In the genomic region with DNA sequence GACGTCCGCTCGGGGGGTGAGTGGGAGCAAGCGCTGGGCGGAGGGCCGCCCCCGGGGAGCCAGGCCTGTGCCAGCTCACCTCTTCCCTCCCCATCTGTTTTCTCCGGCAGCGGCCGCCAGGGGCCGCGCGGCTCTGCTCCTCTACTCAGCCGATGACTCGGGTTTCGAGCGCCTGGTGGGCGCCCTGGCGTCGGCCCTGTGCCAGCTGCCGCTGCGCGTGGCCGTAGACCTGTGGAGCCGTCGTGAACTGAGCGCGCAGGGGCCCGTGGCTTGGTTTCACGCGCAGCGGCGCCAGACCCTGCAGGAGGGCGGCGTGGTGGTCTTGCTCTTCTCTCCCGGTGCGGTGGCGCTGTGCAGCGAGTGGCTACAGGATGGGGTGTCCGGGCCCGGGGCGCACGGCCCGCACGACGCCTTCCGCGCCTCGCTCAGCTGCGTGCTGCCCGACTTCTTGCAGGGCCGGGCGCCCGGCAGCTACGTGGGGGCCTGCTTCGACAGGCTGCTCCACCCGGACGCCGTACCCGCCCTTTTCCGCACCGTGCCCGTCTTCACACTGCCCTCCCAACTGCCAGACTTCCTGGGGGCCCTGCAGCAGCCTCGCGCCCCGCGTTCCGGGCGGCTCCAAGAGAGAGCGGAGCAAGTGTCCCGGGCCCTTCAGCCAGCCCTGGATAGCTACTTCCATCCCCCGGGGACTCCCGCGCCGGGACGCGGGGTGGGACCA, we compare ENCODE assay signal across 1 cellular context.
TF ChIP-seq lines count a peak whose summit lies in the region.

No MANE protein-coding gene starts in this region.

TF ChIP-seq in HEK293, 187 proteins besides CTCF, POLR2A, EP300 and RAD21 (continued from another document and continues in another):
- TF ChIP-seq, protein P1, sequence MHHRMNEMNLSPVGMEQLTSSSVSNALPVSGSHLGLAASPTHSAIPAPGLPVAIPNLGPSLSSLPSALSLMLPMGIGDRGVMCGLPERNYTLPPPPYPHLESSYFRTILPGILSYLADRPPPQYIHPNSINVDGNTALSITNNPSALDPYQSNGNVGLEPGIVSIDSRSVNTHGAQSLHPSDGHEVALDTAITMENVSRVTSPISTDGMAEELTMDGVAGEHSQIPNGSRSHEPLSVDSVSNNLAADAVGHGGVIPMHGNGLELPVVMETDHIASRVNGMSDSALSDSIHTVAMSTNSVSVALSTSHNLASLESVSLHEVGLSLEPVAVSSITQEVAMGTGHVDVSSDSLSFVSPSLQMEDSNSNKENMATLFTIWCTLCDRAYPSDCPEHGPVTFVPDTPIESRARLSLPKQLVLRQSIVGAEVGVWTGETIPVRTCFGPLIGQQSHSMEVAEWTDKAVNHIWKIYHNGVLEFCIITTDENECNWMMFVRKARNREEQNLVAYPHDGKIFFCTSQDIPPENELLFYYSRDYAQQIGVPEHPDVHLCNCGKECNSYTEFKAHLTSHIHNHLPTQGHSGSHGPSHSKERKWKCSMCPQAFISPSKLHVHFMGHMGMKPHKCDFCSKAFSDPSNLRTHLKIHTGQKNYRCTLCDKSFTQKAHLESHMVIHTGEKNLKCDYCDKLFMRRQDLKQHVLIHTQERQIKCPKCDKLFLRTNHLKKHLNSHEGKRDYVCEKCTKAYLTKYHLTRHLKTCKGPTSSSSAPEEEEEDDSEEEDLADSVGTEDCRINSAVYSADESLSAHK (tag by site-specific recombination; IDR thresholded peaks at IDR 0.05) = peak; percentile 5; the same call in 1 of the 2 replicates
- TF ChIP-seq ZNF2 (tag by site-specific recombination; IDR thresholded peaks at IDR 0.05) (peak; percentile 96), ZBTB7A (tag by site-specific recombination; IDR thresholded peaks at IDR 0.05; ENCODE audit: low read depth) (peak; percentile 64; the same call in 1 of the 2 replicates), ZNF830 (tag by site-specific recombination; IDR thresholded peaks at IDR 0.05; ENCODE audit: low read depth) (no peak), ZSCAN16 (tag by site-specific recombination; IDR thresholded peaks at IDR 0.05) (peak; percentile 17; the same call in 1 of the 2 replicates), OSR2 (tag by site-specific recombination; IDR thresholded peaks at IDR 0.05) (0 out of 2 replicates have a peak, but pooled peaks have one; percentile 7), ZNF394 (tag by site-specific recombination; IDR thresholded peaks at IDR 0.05; ENCODE audit: borderline replicate concordance) (peak; percentile 58), ZBTB20 (tag by site-specific recombination; IDR thresholded peaks at IDR 0.05) (peak; percentile 99), MYNN (tag by site-specific recombination; IDR thresholded peaks at IDR 0.05; ENCODE audit: borderline replicate concordance) (0 out of 2 replicates have a peak, but pooled peaks have one; percentile 25), BCL11B (tag by site-specific recombination; IDR thresholded peaks at IDR 0.05; ENCODE audit: low read depth) (peak; percentile 54; the same call in 1 of the 2 replicates), ZNF514 (tag by site-specific recombination; IDR thresholded peaks at IDR 0.05) (no peak), ZNF837 (tag by site-specific recombination; IDR thresholded peaks at IDR 0.05) (peak; percentile 21; the same call in 1 of the 2 replicates), YY1 (tag by site-specific recombination; IDR thresholded peaks at IDR 0.05) (peak; percentile 47; the same call in 1 of the 2 replicates), KLF16 (tag by site-specific recombination; IDR thresholded peaks at IDR 0.05) (peak; percentile 51), EGR2 (tag by site-specific recombination; IDR thresholded peaks at IDR 0.05; ENCODE audit: low read depth) (peak; percentile 97), ZNF548 (tag by site-specific recombination; IDR thresholded peaks at IDR 0.05) (peak; percentile 78), ZFP37 (tag by site-specific recombination; IDR thresholded peaks at IDR 0.05) (peak; percentile 94), ZNF391 (tag by site-specific recombination; IDR thresholded peaks at IDR 0.05; ENCODE audit: borderline replicate concordance, low read depth) (peak; percentile 50; the same call in 1 of the 2 replicates), ZFHX2 (tag by site-specific recombination; conservative IDR thresholded peaks at IDR 0.05) (peak; percentile 96), IKZF3 (tag by site-specific recombination; IDR thresholded peaks at IDR 0.05) (no peak), ZNF433 (tag by site-specific recombination; IDR thresholded peaks at IDR 0.05; ENCODE audit: low read depth) (no peak), ZNF169 (tag by site-specific recombination; IDR thresholded peaks at IDR 0.05) (0 out of 2 replicates have a peak, but pooled peaks have one; percentile 39), ZNF654 (tag by site-specific recombination; IDR thresholded peaks at IDR 0.05; ENCODE audit: low read depth) (peak; percentile 38), ZNF133 (tag by site-specific recombination; IDR thresholded peaks at IDR 0.05) (peak; percentile 54), ZFP3 (tag by site-specific recombination; IDR thresholded peaks at IDR 0.05; ENCODE audit: low read depth) (no peak), ZBTB1 (tag by site-specific recombination; IDR thresholded peaks at IDR 0.05) (0 out of 2 replicates have a peak, but pooled peaks have one; percentile 72), ZBTB8A (tag by site-specific recombination; IDR thresholded peaks at IDR 0.05) (peak; percentile 98), ZNF585B (tag by site-specific recombination; IDR thresholded peaks at IDR 0.05) (0 out of 2 replicates have a peak, but pooled peaks have one; percentile 8), ZNF24 (tag by site-specific recombination; IDR thresholded peaks at IDR 0.05) (peak; percentile 47; the same call in 1 of the 2 replicates), ZNF324 (tag by site-specific recombination; IDR thresholded peaks at IDR 0.05) (peak; percentile 65)
- TF ChIP-seq, protein P2, sequence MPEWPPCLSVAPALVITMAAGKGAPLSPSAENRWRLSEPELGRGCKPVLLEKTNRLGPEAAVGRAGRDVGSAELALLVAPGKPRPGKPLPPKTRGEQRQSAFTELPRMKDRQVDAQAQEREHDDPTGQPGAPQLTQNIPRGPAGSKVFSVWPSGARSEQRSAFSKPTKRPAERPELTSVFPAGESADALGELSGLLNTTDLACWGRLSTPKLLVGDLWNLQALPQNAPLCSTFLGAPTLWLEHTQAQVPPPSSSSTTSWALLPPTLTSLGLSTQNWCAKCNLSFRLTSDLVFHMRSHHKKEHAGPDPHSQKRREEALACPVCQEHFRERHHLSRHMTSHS (tag by site-specific recombination; IDR thresholded peaks at IDR 0.05) = no peak
- TF ChIP-seq, protein P3, sequence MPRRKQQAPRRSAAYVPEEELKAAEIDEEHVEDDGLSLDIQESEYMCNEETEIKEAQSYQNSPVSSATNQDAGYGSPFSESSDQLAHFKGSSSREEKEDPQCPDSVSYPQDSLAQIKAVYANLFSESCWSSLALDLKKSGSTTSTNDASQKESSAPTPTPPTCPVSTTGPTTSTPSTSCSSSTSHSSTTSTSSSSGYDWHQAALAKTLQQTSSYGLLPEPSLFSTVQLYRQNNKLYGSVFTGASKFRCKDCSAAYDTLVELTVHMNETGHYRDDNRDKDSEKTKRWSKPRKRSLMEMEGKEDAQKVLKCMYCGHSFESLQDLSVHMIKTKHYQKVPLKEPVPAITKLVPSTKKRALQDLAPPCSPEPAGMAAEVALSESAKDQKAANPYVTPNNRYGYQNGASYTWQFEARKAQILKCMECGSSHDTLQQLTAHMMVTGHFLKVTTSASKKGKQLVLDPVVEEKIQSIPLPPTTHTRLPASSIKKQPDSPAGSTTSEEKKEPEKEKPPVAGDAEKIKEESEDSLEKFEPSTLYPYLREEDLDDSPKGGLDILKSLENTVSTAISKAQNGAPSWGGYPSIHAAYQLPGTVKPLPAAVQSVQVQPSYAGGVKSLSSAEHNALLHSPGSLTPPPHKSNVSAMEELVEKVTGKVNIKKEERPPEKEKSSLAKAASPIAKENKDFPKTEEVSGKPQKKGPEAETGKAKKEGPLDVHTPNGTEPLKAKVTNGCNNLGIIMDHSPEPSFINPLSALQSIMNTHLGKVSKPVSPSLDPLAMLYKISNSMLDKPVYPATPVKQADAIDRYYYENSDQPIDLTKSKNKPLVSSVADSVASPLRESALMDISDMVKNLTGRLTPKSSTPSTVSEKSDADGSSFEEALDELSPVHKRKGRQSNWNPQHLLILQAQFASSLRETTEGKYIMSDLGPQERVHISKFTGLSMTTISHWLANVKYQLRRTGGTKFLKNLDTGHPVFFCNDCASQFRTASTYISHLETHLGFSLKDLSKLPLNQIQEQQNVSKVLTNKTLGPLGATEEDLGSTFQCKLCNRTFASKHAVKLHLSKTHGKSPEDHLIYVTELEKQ (tag by site-specific recombination; IDR thresholded peaks at IDR 0.05; ENCODE audit: borderline replicate concordance) = peak; percentile 25; the same call in 1 of the 2 replicates
- TF ChIP-seq, protein P4, sequence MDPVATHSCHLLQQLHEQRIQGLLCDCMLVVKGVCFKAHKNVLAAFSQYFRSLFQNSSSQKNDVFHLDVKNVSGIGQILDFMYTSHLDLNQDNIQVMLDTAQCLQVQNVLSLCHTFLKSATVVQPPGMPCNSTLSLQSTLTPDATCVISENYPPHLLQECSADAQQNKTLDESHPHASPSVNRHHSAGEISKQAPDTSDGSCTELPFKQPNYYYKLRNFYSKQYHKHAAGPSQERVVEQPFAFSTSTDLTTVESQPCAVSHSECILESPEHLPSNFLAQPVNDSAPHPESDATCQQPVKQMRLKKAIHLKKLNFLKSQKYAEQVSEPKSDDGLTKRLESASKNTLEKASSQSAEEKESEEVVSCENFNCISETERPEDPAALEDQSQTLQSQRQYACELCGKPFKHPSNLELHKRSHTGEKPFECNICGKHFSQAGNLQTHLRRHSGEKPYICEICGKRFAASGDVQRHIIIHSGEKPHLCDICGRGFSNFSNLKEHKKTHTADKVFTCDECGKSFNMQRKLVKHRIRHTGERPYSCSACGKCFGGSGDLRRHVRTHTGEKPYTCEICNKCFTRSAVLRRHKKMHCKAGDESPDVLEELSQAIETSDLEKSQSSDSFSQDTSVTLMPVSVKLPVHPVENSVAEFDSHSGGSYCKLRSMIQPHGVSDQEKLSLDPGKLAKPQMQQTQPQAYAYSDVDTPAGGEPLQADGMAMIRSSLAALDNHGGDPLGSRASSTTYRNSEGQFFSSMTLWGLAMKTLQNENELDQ (tag by site-specific recombination; IDR thresholded peaks at IDR 0.05; ENCODE audit: low read depth) = no peak
- TF ChIP-seq, protein P5, sequence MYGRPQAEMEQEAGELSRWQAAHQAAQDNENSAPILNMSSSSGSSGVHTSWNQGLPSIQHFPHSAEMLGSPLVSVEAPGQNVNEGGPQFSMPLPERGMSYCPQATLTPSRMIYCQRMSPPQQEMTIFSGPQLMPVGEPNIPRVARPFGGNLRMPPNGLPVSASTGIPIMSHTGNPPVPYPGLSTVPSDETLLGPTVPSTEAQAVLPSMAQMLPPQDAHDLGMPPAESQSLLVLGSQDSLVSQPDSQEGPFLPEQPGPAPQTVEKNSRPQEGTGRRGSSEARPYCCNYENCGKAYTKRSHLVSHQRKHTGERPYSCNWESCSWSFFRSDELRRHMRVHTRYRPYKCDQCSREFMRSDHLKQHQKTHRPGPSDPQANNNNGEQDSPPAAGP (tag by site-specific recombination; IDR thresholded peaks at IDR 0.05) = peak; percentile 88; the same call in 1 of the 2 replicates
- TF ChIP-seq, protein P6, sequence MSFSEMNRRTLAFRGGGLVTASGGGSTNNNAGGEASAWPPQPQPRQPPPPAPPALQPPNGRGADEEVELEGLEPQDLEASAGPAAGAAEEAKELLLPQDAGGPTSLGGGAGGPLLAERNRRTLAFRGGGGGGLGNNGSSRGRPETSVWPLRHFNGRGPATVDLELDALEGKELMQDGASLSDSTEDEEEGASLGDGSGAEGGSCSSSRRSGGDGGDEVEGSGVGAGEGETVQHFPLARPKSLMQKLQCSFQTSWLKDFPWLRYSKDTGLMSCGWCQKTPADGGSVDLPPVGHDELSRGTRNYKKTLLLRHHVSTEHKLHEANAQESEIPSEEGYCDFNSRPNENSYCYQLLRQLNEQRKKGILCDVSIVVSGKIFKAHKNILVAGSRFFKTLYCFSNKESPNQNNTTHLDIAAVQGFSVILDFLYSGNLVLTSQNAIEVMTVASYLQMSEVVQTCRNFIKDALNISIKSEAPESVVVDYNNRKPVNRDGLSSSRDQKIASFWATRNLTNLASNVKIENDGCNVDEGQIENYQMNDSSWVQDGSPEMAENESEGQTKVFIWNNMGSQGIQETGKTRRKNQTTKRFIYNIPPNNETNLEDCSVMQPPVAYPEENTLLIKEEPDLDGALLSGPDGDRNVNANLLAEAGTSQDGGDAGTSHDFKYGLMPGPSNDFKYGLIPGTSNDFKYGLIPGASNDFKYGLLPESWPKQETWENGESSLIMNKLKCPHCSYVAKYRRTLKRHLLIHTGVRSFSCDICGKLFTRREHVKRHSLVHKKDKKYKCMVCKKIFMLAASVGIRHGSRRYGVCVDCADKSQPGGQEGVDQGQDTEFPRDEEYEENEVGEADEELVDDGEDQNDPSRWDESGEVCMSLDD (tag by site-specific recombination; IDR thresholded peaks at IDR 0.05) = peak; percentile 93
- TF ChIP-seq, protein P7, sequence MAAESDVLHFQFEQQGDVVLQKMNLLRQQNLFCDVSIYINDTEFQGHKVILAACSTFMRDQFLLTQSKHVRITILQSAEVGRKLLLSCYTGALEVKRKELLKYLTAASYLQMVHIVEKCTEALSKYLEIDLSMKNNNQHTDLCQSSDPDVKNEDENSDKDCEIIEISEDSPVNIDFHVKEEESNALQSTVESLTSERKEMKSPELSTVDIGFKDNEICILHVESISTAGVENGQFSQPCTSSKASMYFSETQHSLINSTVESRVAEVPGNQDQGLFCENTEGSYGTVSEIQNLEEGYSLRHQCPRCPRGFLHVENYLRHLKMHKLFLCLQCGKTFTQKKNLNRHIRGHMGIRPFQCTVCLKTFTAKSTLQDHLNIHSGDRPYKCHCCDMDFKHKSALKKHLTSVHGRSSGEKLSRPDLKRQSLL (tag by site-specific recombination; IDR thresholded peaks at IDR 0.05) = 0 out of 2 replicates have a peak, but pooled peaks have one; percentile 21
- TF ChIP-seq, protein P8, sequence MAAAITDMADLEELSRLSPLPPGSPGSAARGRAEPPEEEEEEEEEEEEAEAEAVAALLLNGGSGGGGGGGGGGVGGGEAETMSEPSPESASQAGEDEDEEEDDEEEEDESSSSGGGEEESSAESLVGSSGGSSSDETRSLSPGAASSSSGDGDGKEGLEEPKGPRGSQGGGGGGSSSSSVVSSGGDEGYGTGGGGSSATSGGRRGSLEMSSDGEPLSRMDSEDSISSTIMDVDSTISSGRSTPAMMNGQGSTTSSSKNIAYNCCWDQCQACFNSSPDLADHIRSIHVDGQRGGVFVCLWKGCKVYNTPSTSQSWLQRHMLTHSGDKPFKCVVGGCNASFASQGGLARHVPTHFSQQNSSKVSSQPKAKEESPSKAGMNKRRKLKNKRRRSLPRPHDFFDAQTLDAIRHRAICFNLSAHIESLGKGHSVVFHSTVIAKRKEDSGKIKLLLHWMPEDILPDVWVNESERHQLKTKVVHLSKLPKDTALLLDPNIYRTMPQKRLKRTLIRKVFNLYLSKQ (tag by site-specific recombination; IDR thresholded peaks at IDR 0.05; ENCODE audit: borderline replicate concordance) = no peak
